Comparison of ENCODE assay signal across 14 cellular contexts in genomic region chr10:18005781-18006456, GRCh38. TPM values are rescaled to one million over a fixed set of nuclear protein-coding genes. Genes with fewer than 3 reads are reported as not detected.
DNase-seq lines count a peak whose midpoint lies in the region; ATAC-seq, FAIRE-seq and TF ChIP-seq lines count a peak whose summit lies in the region.
"Had no signal": no experiment of that assay in that cellular context is flagged by ENCODE, and none has a peak within 500 bp of the region (broad histone marks: within the 10 kb centered on the region; RNA-seq: fewer than 3 reads in every experiment).

No MANE protein-coding gene starts in this region.

- no peak for TF ChIP-seq RAD21 in liver (IDR thresholded peaks at IDR 0.05)
- no peak for TF ChIP-seq RAD21 in HepG2 (CRISPR knock-in tag; IDR thresholded peaks at IDR 0.05)

- BruUV-seq in HepG2 (replicated peaks; lab: Mats Ljungman, UMichigan), result no TSS peak

- H3K9me3 ChIP-seq in liver (ENCODE audit: control insufficient read depth in 4 of 4, low read length in 3 of 4) (no peaks in the 10 kb centered on the region), HepG2 (ENCODE audit: low read length) (no peaks in the 10 kb centered on the region), mesodermal cell (ENCODE audit: control insufficient read depth, low read length) (no peaks in the 10 kb centered on the region)

- H3K36me3 ChIP-seq in liver (ENCODE audit: control insufficient read depth in 4 of 4, insufficient read depth in 3 of 4, low read depth in 1 of 4, low read length in 3 of 4) (no peaks in the 10 kb centered on the region), HepG2 (replicated peaks in 1 of 2; ENCODE audit: control insufficient read depth in 1 of 2, insufficient read depth in 2 of 2, low read length in 2 of 2) (no peaks in the 10 kb centered on the region), mesodermal cell (ENCODE audit: control insufficient read depth, insufficient read depth, low read length) (no peaks in the 10 kb centered on the region)

- DNase-seq in HepG2 (ENCODE audit: low spot score) (no peak), choroid plexus epithelial cell (ENCODE audit: low read depth) (peak; percentile 93), NCI-H748 (lab: John Stamatoyannopoulos, UW; ENCODE audit: unreplicated experiment) (no peak), NCI-H82 (lab: John Stamatoyannopoulos, UW) (no peak)
- DNase-seq: activated CD4-positive, alpha-beta T cell treated with anti-CD3 and anti-CD28 coated beads, Interleukin-2, amount 10 ng/mL, durations not matched to agents 24 days and 14 days; activated naive CD4-positive, alpha-beta T cell treated with anti-CD3 and anti-CD28 coated beads, Interleukin-2, amount 50 U/mL, for 16 hours; NCI-H1417; SIG-M5; stimulated activated CD4-positive, alpha-beta T cell treated with anti-CD3 and anti-CD28 coated beads, Interleukin-2, amount 100 ng/mL, for 48 hours; trophoblast cell had no signal

- no peaks in the 10 kb centered on the region for H3K79me2 ChIP-seq in HepG2 (ENCODE audit: insufficient read depth, low read length)

- no peak for TF ChIP-seq CTCF in liver (IDR thresholded peaks at IDR 0.05; ENCODE audit: low read depth, low read length, missing input control)
- no peak for TF ChIP-seq CTCF in HepG2 (CRISPR knock-in tag; IDR thresholded peaks at IDR 0.05)
- TF ChIP-seq CTCF in choroid plexus epithelial cell (conservative IDR thresholded peaks at IDR 0.05; ENCODE audit: low read depth, low read length), result no peak

- in situ Hi-C loops in HepG2 (cut with HindIII; ENCODE audit: extremely low pct_ligation_motif_present, low pct_unique_long_range_greater_than_20kb), result no loop called here

- H3K4me3 ChIP-seq in liver (ENCODE audit: low read depth in 1 of 3, low read length in 3 of 3), result no peak overlapping the region
- H3K4me3 ChIP-seq in HepG2 (replicated peaks in 1 of 3; ENCODE audit: insufficient read depth in 1 of 3, low read depth in 2 of 3, low read length in 3 of 3), result no peak overlapping the region
- H3K4me3 ChIP-seq in choroid plexus epithelial cell (ENCODE audit: low read depth, low read length), result peak overlapping the region; percentile 16
- no peak overlapping the region for H3K4me3 ChIP-seq in mesodermal cell (ENCODE audit: extremely low read depth, insufficient read depth, low read length, poor library complexity, severe bottlenecking)

- CTCF ChIA-PET in HepG2 (lab: Yijun Ruan, JAX; ENCODE audit: low intra/inter-chr PET ratio, low total read pairs), result no interaction called here

- no peak overlapping the region for H2AFZ ChIP-seq in HepG2 (ENCODE audit: low read length)

- no peak for TF ChIP-seq POLR2A in HepG2 (IDR thresholded peaks at IDR 0.05; ENCODE audit: insufficient read depth in 1 of 2, low read depth in 2 of 2, low read length in 2 of 2)

- no peak overlapping the region for H3K27ac ChIP-seq in liver (ENCODE audit: low read depth in 1 of 2, low read length in 2 of 2)
- H3K27ac ChIP-seq in HepG2 (ENCODE audit: extremely low read length, insufficient read depth, low read length), result no peak overlapping the region
- peak overlapping the region; percentile 4 for H3K27ac ChIP-seq in mesodermal cell (ENCODE audit: low read depth, low read length, severe bottlenecking)

- ATAC-seq in HepG2 (no peak), GM18870 (IDR thresholded peaks at IDR 0.05; ENCODE audit: unreplicated experiment) (no peak), HG02798 (IDR thresholded peaks at IDR 0.05; ENCODE audit: poor library complexity, unreplicated experiment) (no peak)

- no peaks in the 10 kb centered on the region for H4K20me1 ChIP-seq in HepG2 (ENCODE audit: insufficient read depth, low read length)

- H3K4me2 ChIP-seq in HepG2 (ENCODE audit: low read depth, low read length), result no peak overlapping the region

- H3K27me3 ChIP-seq in liver (ENCODE audit: control insufficient read depth in 4 of 4, insufficient read depth in 4 of 4, low read length in 3 of 4), result no peaks in the 10 kb centered on the region
- no peaks in the 10 kb centered on the region for H3K27me3 ChIP-seq in HepG2 (ENCODE audit: control insufficient read depth in 1 of 2, insufficient read depth in 2 of 2, low read length in 2 of 2)

- intact Hi-C loops in HepG2 (cut with micrococcal nuclease; ENCODE audit: unreplicated experiment), result no loop called here

- no peaks in the 10 kb centered on the region for H3K4me1 ChIP-seq in liver (ENCODE audit: control insufficient read depth in 4 of 4, insufficient read depth in 4 of 4, low read length in 3 of 4)
- no peaks in the 10 kb centered on the region for H3K4me1 ChIP-seq in HepG2 (ENCODE audit: insufficient read depth, low read length)
- H3K4me1 ChIP-seq in mesodermal cell (ENCODE audit: control insufficient read depth, insufficient read depth, low read length, poor library complexity, severe bottlenecking), result peaks cover 16% of the 10 kb centered on the region

- FAIRE-seq in HepG2 (lab: Jason Lieb, UNC), result no peak

- 29% methylated on average over 6 of the region's 6 CpGs for WGBS in liver
- 8% methylated on average over 6 of the region's 6 CpGs for WGBS in HepG2 (ENCODE audit: low lambda C conversion rate)
- 64 to 81% methylated on average over 2 of the region's 6 CpGs for WGBS in mesodermal cell (ENCODE audit: insufficient coverage in 2 of 2), 2 experiments

- H3K9ac ChIP-seq in liver (ENCODE audit: low read depth in 1 of 2, low read length in 2 of 2), result no peak overlapping the region
- H3K9ac ChIP-seq in HepG2 (ENCODE audit: insufficient read depth, low read depth, low read length), result no peak overlapping the region

- POLR2A ChIA-PET in HepG2 (lab: Yijun Ruan, JAX), result no interaction called here

- no peak for TF ChIP-seq EP300 in HepG2 (IDR thresholded peaks at IDR 0.05; ENCODE audit: low read depth in 2 of 2, low read length in 2 of 2)
- no peak for TF ChIP-seq EP300 in HepG2 (CRISPR knock-in tag; IDR thresholded peaks at IDR 0.05; ENCODE audit: borderline replicate concordance)

TF ChIP-seq in liver, 16 proteins besides CTCF, POLR2A, EP300 and RAD21:
- TF ChIP-seq HNF4G (IDR thresholded peaks at IDR 0.05), result no peak
- peak; percentile 10 for TF ChIP-seq NR2F2 (IDR thresholded peaks at IDR 0.05)

RNA-seq across cellular contexts. Expression of gene SLC39A12, which starts 54.2 kb away (rescaled TPM):
- under 1 TPM; 0.05 to 0.08 TPM for total RNA-seq in liver
- not detected for polyA plus RNA-seq in liver
- not detected in 2 replicates for total RNA-seq in HepG2 (2016; rRNA removed; fragmentation: Illumina TruSeq; extraction: Trizol)
- not detected in 2 replicates for total RNA-seq in HepG2 (2016; cell fraction: cytosol; rRNA removed; fragmentation: Illumina TruSeq; extraction: Trizol; ENCODE audit: low read depth)
- not detected in 2 replicates for total RNA-seq in HepG2 (2016; cell fraction: insoluble cytoplasmic fraction; rRNA removed; fragmentation: Illumina TruSeq; extraction: Trizol)
- not detected in 2 replicates for total RNA-seq in HepG2 (2016; cell fraction: membrane; rRNA removed; fragmentation: Illumina TruSeq; extraction: Trizol)
- not detected in 2 replicates for total RNA-seq in HepG2 (2016; cell fraction: nucleus; rRNA removed; fragmentation: Illumina TruSeq; extraction: Trizol)
- not detected in 2 replicates for polyA plus RNA-seq in HepG2 (2011; rRNA removed)
- not detected in 2 replicates for polyA plus RNA-seq in HepG2 (2011; cell fraction: cytosol; rRNA removed)
- not detected in 2 replicates for polyA plus RNA-seq in HepG2 (2011; cell fraction: nucleus; rRNA removed)
- not detected in 2 replicates for polyA plus RNA-seq in HepG2 (2012)
- not detected in 2 replicates for polyA plus RNA-seq in HepG2 (2016; cell fraction: cytosol; fragmentation: Illumina TruSeq; extraction: Trizol; ENCODE audit: low read depth)
- not detected in 2 replicates for polyA plus RNA-seq in HepG2 (2016; cell fraction: insoluble cytoplasmic fraction; fragmentation: Illumina TruSeq; extraction: Trizol; ENCODE audit: low read depth)
- polyA plus RNA-seq in HepG2 (2016; cell fraction: membrane; fragmentation: Illumina TruSeq; extraction: Trizol; ENCODE audit: low read depth), result not detected in 2 replicates
- polyA plus RNA-seq in HepG2 (2016; cell fraction: nucleus; fragmentation: Illumina TruSeq; extraction: Trizol; ENCODE audit: insufficient read depth, low read depth), result not detected in 2 replicates
- not detected in 2 replicates for polyA minus RNA-seq in HepG2 (2011; rRNA and poly(A)+ RNA removed; ENCODE audit: low replicate concordance)
- polyA minus RNA-seq in HepG2 (2011; cell fraction: cytosol; rRNA and poly(A)+ RNA removed), result not detected in 2 replicates
- polyA minus RNA-seq in HepG2 (2011; cell fraction: nucleus; rRNA and poly(A)+ RNA removed), result not detected in 2 replicates
- polyA plus RNA-seq in mesodermal cell (2013, experiment 1 of 2), result not detected
- not detected for polyA plus RNA-seq in mesodermal cell (2013, experiment 2 of 2)
- total RNA-seq: activated CD4-positive, alpha-beta T cell treated with anti-CD3 and anti-CD28 coated beads, Interleukin-2, amount 10 ng/mL, durations not matched to agents 24 days and 14 days had no signal
